2 cellular contexts compared by ENCODE assay signal in the genomic region with DNA sequence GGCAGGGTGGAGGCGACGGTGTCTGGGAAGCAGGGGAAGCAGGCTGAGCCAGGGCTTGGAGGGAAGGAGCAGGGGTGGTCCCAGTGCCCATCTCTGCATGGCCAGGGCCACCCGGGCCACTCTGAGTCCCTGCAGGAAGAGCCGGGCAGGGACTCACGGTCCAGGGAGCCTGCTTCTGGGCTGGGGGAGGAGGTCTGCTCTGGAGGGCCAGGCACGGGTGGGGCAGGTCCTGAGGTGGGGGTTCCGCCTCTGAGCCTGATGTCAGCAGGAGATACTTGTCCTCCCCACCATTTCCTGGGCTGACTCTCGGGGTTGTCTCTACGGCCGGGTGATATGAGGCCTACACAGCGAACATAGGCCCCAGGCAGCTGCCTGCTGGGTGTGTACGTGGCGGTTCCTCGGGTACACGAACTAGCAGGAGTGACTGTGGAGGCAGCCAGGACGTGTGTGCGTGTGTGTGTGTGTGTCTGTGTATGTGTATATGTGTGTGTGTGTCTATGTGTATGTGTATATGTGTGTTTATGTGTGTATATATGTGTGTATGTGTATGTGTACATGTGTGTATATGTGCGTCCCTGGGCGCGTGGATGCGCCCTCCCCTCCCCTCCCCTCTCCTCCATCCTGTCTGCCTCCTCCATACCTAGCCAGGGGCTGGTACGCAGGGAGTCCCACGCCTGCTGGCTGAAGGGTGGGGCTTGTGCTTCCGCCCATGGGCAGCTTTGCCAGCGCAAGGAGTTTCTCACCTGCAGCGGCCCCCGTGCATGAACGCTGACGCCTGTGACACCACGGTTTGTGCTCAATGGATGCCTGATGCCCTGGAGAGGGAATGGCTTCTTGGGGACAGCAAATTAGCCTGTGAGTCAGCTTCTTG.
TF ChIP-seq lines count a peak whose summit lies in the region.

No MANE protein-coding gene starts in this region.

TF ChIP-seq in GM23338, 12 proteins besides CTCF, POLR2A, EP300 and RAD21 (continues in another document):
- TF ChIP-seq ZNF462 (CRISPR knock-in tag; IDR thresholded peaks at IDR 0.05) (no peak), STAT1 (IDR thresholded peaks at IDR 0.05; ENCODE audit: unreplicated experiment) (no peak), JUNB (IDR thresholded peaks at IDR 0.05; ENCODE audit: unreplicated experiment) (no peak), ETS1 (IDR thresholded peaks at IDR 0.05) (no peak), CREB1 (CRISPR knock-in tag; IDR thresholded peaks at IDR 0.05; ENCODE audit: low read depth) (no peak), ZNF114 (CRISPR knock-in tag; IDR thresholded peaks at IDR 0.05) (no peak)
- TF ChIP-seq, protein P1, sequence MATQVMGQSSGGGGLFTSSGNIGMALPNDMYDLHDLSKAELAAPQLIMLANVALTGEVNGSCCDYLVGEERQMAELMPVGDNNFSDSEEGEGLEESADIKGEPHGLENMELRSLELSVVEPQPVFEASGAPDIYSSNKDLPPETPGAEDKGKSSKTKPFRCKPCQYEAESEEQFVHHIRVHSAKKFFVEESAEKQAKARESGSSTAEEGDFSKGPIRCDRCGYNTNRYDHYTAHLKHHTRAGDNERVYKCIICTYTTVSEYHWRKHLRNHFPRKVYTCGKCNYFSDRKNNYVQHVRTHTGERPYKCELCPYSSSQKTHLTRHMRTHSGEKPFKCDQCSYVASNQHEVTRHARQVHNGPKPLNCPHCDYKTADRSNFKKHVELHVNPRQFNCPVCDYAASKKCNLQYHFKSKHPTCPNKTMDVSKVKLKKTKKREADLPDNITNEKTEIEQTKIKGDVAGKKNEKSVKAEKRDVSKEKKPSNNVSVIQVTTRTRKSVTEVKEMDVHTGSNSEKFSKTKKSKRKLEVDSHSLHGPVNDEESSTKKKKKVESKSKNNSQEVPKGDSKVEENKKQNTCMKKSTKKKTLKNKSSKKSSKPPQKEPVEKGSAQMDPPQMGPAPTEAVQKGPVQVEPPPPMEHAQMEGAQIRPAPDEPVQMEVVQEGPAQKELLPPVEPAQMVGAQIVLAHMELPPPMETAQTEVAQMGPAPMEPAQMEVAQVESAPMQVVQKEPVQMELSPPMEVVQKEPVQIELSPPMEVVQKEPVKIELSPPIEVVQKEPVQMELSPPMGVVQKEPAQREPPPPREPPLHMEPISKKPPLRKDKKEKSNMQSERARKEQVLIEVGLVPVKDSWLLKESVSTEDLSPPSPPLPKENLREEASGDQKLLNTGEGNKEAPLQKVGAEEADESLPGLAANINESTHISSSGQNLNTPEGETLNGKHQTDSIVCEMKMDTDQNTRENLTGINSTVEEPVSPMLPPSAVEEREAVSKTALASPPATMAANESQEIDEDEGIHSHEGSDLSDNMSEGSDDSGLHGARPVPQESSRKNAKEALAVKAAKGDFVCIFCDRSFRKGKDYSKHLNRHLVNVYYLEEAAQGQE (IDR thresholded peaks at IDR 0.05; ENCODE audit: unreplicated experiment): no peak

TF ChIP-seq in K562, 482 proteins besides CTCF, POLR2A, EP300 and RAD21:
- TF ChIP-seq ZNF644 (tag; IDR thresholded peaks at IDR 0.05; ENCODE audit: low read depth): no peak
- TF ChIP-seq, protein P2, sequence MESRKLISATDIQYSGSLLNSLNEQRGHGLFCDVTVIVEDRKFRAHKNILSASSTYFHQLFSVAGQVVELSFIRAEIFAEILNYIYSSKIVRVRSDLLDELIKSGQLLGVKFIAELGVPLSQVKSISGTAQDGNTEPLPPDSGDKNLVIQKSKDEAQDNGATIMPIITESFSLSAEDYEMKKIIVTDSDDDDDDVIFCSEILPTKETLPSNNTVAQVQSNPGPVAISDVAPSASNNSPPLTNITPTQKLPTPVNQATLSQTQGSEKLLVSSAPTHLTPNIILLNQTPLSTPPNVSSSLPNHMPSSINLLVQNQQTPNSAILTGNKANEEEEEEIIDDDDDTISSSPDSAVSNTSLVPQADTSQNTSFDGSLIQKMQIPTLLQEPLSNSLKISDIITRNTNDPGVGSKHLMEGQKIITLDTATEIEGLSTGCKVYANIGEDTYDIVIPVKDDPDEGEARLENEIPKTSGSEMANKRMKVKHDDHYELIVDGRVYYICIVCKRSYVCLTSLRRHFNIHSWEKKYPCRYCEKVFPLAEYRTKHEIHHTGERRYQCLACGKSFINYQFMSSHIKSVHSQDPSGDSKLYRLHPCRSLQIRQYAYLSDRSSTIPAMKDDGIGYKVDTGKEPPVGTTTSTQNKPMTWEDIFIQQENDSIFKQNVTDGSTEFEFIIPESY (CRISPR knock-in tag; IDR thresholded peaks at IDR 0.05): peak; percentile 64
- TF ChIP-seq, protein P3, sequence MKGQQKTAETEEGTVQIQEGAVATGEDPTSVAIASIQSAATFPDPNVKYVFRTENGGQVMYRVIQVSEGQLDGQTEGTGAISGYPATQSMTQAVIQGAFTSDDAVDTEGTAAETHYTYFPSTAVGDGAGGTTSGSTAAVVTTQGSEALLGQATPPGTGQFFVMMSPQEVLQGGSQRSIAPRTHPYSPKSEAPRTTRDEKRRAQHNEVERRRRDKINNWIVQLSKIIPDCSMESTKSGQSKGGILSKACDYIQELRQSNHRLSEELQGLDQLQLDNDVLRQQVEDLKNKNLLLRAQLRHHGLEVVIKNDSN (CRISPR knock-in tag; IDR thresholded peaks at IDR 0.05): no peak
- peak in 1 of 2 experiments; percentile 83; a peak in 2 of 4 replicates for TF ChIP-seq KDM1A (IDR thresholded peaks at IDR 0.05)
- TF ChIP-seq RBM22 (IDR thresholded peaks at IDR 0.05; ENCODE audit: low read depth, low read length, poor library complexity, severe bottlenecking): peak; percentile 69
- TF ChIP-seq YY1 (IDR thresholded peaks at IDR 0.05; ENCODE audit: borderline replicate concordance in 1 of 3, control insufficient read depth in 1 of 3, extremely low read depth in 1 of 3, insufficient read depth in 3 of 3, insufficient read length in 1 of 3, insufficient replicate concordance in 2 of 3, low read depth in 1 of 3, low read length in 2 of 3): no peak
